ENCODE assay signal across 21 cellular contexts in the genomic region with DNA sequence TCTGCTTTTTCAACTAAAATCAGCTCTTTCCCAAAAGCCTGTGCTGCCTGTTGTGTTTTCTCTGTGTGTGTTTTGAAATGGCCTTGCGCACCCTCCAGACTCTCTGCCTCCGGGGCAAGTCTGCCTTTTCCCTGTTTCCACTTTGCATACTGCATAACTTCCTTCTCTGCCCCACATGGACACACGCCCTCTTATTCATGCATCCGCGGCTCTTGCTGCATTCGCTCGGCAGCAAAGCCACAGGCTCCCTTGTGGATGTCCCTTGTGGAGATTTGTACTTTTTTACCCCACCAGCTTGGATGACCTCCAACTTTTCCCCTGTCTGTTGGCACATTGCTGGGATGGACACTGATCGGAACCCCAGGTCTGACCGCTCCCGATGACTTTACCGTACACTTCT.
DNase-seq lines count a peak whose midpoint lies in the region; ATAC-seq and TF ChIP-seq lines count a peak whose summit lies in the region.
"Had no signal": no experiment of that assay in that cellular context is flagged by ENCODE, and none has a peak within 500 bp of the region (broad histone marks: within the 10 kb centered on the region; RNA-seq: fewer than 3 reads in every experiment).

No MANE protein-coding gene starts in this region.

- 65 to 67% methylated on average over 11 of the region's 11 CpGs for WGBS in esophagus squamous epithelium, 2 donors

- no peak overlapping the region for H3K4me3 ChIP-seq in esophagus squamous epithelium
- H3K4me3 ChIP-seq: cardiac muscle cell, GM12878 had no signal

- TF ChIP-seq CTCF in nephron (IDR thresholded peaks at IDR 0.05; ENCODE audit: unreplicated experiment in 3 of 3) (no peak), GM10266 (IDR thresholded peaks at IDR 0.05; ENCODE audit: control insufficient read depth, insufficient read depth, low read depth, missing control alignments) (no peak), esophagus squamous epithelium (IDR thresholded peaks at IDR 0.05) (no peak)

- DNase-seq in CD1c-positive myeloid dendritic cell (ENCODE audit: extremely low spot score), result peak; percentile 38
- peak; percentile 84 for DNase-seq in RPMI7951 (ENCODE audit: low read depth)
- no peak for DNase-seq in H4 (ENCODE audit: low spot score)
- DNase-seq in GM10266 (ENCODE audit: extremely low spot score), result no peak
- DNase-seq in activated T-cell treated with anti-CD3 and anti-CD28 coated beads, Interleukin-2, amount 50 U/mL, for 72 hours, result no peak
- no peak for DNase-seq in esophagus squamous epithelium (lab: John Stamatoyannopoulos, UW)
- DNase-seq: ACHN; activated B cell treated with CpG ODN at 0.5 μM for 24 hours; activated naive CD8-positive, alpha-beta T cell treated with anti-CD3 and anti-CD28 coated beads, Interleukin-2, amount 50 U/mL, for 24 hours; effector CD4-positive, alpha-beta T cell; HFFc6; NCI-H1436 treated with DMSO at 0.1 percent for 48 hours; NK-92 treated with Interleukin-12 subunit alpha and Interleukin-12 subunit beta, amount 100 ng/mL, for 24 hours; retina; Right ventricle myocardium superior; stimulated activated naive CD4-positive, alpha-beta T cell; T-cell had no signal

- peaks cover 40% of the 10 kb centered on the region for H3K4me1 Mint-ChIP-seq in nephron
- H3K4me1 Mint-ChIP-seq in activated T-cell treated with anti-CD3 and anti-CD28 coated beads, Interleukin-2, amount 50 U/mL, for 72 hours (ENCODE audit: low read depth), result peaks cover 10% of the 10 kb centered on the region

- peak overlapping the region in 2 of 4 donors; percentile 33 to 74 for H3K27ac ChIP-seq in esophagus squamous epithelium
- H3K27ac ChIP-seq: cardiac muscle cell had no signal

- H3K9me3 ChIP-seq in esophagus squamous epithelium, result no peaks in the 10 kb centered on the region

- H3K27me3 Mint-ChIP-seq in nephron (ENCODE audit: low read depth), result peaks cover 4% of the 10 kb centered on the region
- H3K27me3 Mint-ChIP-seq in activated T-cell treated with anti-CD3 and anti-CD28 coated beads, Interleukin-2, amount 50 U/mL, for 72 hours (ENCODE audit: low read depth), result no peaks in the 10 kb centered on the region
- H3K27me3 Mint-ChIP-seq: activated B cell treated with CpG ODN at 0.5 μM for 24 hours; activated naive CD8-positive, alpha-beta T cell treated with anti-CD3 and anti-CD28 coated beads, Interleukin-2, amount 50 U/mL, for 24 hours; T-cell had no signal

- ATAC-seq in esophagus mucosa, result peak; percentile 86
- no peak for ATAC-seq in activated T-cell treated with anti-CD3 and anti-CD28 coated beads, Interleukin-2, amount 50 U/mL, for 72 hours (replicated peaks in 1 of 2)
- ATAC-seq: activated naive CD8-positive, alpha-beta T cell treated with anti-CD3 and anti-CD28 coated beads, Interleukin-2, amount 50 U/mL, for 24 hours; GM12878; T-cell had no signal

- H3K4me3 Mint-ChIP-seq in nephron, result no peak overlapping the region
- no peak overlapping the region for H3K4me3 Mint-ChIP-seq in activated T-cell treated with anti-CD3 and anti-CD28 coated beads, Interleukin-2, amount 50 U/mL, for 72 hours
- H3K4me3 Mint-ChIP-seq: activated B cell treated with CpG ODN at 0.5 μM for 24 hours; activated naive CD8-positive, alpha-beta T cell treated with anti-CD3 and anti-CD28 coated beads, Interleukin-2, amount 50 U/mL, for 24 hours; HFFc6; T-cell had no signal

- no peaks in the 10 kb centered on the region for H3K36me3 Mint-ChIP-seq in nephron (ENCODE audit: low read depth)
- H3K36me3 Mint-ChIP-seq in activated T-cell treated with anti-CD3 and anti-CD28 coated beads, Interleukin-2, amount 50 U/mL, for 72 hours (ENCODE audit: insufficient read depth in 2 of 2), result peaks cover 2% of the 10 kb centered on the region in 2 donors
- H3K36me3 Mint-ChIP-seq: T-cell had no signal

- H3K4me1 ChIP-seq in esophagus squamous epithelium, result peaks cover 0 to 36% (median 21%) of the 10 kb centered on the region in 3 donors

- no peak for TF ChIP-seq POLR2A in esophagus squamous epithelium (IDR thresholded peaks at IDR 0.05)

- peaks cover 19% of the 10 kb centered on the region for H3K9me3 Mint-ChIP-seq in nephron
- H3K9me3 Mint-ChIP-seq in activated T-cell treated with anti-CD3 and anti-CD28 coated beads, Interleukin-2, amount 50 U/mL, for 72 hours, result peaks cover 2 to 4% of the 10 kb centered on the region in 2 donors
- H3K9me3 Mint-ChIP-seq: activated B cell treated with CpG ODN at 0.5 μM for 24 hours; activated naive CD8-positive, alpha-beta T cell treated with anti-CD3 and anti-CD28 coated beads, Interleukin-2, amount 50 U/mL, for 24 hours had no signal

- no peaks in the 10 kb centered on the region for H3K27me3 ChIP-seq in esophagus squamous epithelium
- H3K27me3 ChIP-seq: cardiac muscle cell had no signal

- peak overlapping the region; percentile 13 to 39 (median 16) for H3K27ac Mint-ChIP-seq in nephron
- H3K27ac Mint-ChIP-seq in activated T-cell treated with anti-CD3 and anti-CD28 coated beads, Interleukin-2, amount 50 U/mL, for 72 hours, result no peak overlapping the region
- H3K27ac Mint-ChIP-seq: activated B cell treated with CpG ODN at 0.5 μM for 24 hours; activated naive CD8-positive, alpha-beta T cell treated with anti-CD3 and anti-CD28 coated beads, Interleukin-2, amount 50 U/mL, for 24 hours; HFFc6; T-cell had no signal

- H3K36me3 ChIP-seq in esophagus squamous epithelium, result no peaks in the 10 kb centered on the region
- H3K36me3 ChIP-seq: cardiac muscle cell had no signal

- intact Hi-C loops in esophagus squamous epithelium (cut with DNase I), result loop anchor here (10.0 kb wide), 1 partner anchor 151 kb away; a partner anchor contains a TSS

Comparison
In these comparisons a context has a peak if more than half of its experiments do, and no peak if none do; other contexts are left out.
1. DNase-seq: peak in CD1c-positive myeloid dendritic cell (single experiment) and RPMI7951 (single experiment); none in H4 (single experiment), GM10266 (single experiment), activated T-cell treated with anti-CD3 and anti-CD28 coated beads, Interleukin-2, amount 50 U/mL, for 72 hours (0 of 2) and esophagus squamous epithelium (single experiment).